Comparison of ENCODE assay signal across 1 cellular context in the genomic region with DNA sequence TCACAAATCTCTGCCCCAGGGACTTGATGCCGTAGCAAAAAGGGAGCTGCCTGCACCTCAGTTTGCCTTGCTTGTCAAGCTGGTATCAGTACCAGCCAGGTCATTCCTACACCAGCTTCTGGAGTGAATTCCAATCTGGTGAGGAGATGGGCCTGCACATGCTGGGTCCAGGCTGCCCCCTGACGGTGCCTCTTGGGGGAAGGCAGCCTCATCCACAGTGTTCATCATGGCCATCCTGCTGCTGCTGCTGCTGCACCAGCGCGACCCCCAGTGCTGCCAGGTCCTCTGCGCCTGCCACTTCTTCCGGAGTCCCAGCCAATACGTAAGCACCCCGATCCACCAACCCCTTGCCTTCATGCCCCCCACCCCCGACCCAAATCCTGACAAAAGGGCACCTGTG.
A peak's percentile ranks its signal among the peaks of the same experiment; 100 is the strongest.
TF ChIP-seq lines count a peak whose summit lies in the region.

No MANE protein-coding gene starts in this region.

TF ChIP-seq in HEK293, 187 proteins besides CTCF, POLR2A, EP300 and RAD21 (continued from another document):
- no peak for TF ChIP-seq ZNF571 (tag by site-specific recombination; IDR thresholded peaks at IDR 0.05)
- TF ChIP-seq, protein P1, sequence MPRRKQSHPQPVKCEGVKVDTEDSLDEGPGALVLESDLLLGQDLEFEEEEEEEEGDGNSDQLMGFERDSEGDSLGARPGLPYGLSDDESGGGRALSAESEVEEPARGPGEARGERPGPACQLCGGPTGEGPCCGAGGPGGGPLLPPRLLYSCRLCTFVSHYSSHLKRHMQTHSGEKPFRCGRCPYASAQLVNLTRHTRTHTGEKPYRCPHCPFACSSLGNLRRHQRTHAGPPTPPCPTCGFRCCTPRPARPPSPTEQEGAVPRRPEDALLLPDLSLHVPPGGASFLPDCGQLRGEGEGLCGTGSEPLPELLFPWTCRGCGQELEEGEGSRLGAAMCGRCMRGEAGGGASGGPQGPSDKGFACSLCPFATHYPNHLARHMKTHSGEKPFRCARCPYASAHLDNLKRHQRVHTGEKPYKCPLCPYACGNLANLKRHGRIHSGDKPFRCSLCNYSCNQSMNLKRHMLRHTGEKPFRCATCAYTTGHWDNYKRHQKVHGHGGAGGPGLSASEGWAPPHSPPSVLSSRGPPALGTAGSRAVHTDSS (tag by site-specific recombination; IDR thresholded peaks at IDR 0.05): no peak
- 0 out of 2 replicates have a peak, but pooled peaks have one; percentile 7 for TF ChIP-seq ZBTB17 (tag by site-specific recombination; IDR thresholded peaks at IDR 0.05)
- TF ChIP-seq ZNF555 (tag by site-specific recombination; conservative IDR thresholded peaks at IDR 0.05): no peak
- no peak for TF ChIP-seq ZNF548 (tag by site-specific recombination; IDR thresholded peaks at IDR 0.05)
- TF ChIP-seq ZIC2 (tag by site-specific recombination; IDR thresholded peaks at IDR 0.05): peak; percentile 40; the same call in 1 of the 2 replicates
- TF ChIP-seq, protein P2, sequence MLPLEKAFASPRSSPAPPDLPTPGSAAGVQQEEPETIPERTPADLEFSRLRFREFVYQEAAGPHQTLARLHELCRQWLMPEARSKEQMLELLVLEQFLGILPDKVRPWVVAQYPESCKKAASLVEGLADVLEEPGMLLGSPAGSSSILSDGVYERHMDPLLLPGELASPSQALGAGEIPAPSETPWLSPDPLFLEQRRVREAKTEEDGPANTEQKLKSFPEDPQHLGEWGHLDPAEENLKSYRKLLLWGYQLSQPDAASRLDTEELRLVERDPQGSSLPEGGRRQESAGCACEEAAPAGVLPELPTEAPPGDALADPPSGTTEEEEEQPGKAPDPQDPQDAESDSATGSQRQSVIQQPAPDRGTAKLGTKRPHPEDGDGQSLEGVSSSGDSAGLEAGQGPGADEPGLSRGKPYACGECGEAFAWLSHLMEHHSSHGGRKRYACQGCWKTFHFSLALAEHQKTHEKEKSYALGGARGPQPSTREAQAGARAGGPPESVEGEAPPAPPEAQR (tag by site-specific recombination; IDR thresholded peaks at IDR 0.05): no peak
- TF ChIP-seq, protein P3, sequence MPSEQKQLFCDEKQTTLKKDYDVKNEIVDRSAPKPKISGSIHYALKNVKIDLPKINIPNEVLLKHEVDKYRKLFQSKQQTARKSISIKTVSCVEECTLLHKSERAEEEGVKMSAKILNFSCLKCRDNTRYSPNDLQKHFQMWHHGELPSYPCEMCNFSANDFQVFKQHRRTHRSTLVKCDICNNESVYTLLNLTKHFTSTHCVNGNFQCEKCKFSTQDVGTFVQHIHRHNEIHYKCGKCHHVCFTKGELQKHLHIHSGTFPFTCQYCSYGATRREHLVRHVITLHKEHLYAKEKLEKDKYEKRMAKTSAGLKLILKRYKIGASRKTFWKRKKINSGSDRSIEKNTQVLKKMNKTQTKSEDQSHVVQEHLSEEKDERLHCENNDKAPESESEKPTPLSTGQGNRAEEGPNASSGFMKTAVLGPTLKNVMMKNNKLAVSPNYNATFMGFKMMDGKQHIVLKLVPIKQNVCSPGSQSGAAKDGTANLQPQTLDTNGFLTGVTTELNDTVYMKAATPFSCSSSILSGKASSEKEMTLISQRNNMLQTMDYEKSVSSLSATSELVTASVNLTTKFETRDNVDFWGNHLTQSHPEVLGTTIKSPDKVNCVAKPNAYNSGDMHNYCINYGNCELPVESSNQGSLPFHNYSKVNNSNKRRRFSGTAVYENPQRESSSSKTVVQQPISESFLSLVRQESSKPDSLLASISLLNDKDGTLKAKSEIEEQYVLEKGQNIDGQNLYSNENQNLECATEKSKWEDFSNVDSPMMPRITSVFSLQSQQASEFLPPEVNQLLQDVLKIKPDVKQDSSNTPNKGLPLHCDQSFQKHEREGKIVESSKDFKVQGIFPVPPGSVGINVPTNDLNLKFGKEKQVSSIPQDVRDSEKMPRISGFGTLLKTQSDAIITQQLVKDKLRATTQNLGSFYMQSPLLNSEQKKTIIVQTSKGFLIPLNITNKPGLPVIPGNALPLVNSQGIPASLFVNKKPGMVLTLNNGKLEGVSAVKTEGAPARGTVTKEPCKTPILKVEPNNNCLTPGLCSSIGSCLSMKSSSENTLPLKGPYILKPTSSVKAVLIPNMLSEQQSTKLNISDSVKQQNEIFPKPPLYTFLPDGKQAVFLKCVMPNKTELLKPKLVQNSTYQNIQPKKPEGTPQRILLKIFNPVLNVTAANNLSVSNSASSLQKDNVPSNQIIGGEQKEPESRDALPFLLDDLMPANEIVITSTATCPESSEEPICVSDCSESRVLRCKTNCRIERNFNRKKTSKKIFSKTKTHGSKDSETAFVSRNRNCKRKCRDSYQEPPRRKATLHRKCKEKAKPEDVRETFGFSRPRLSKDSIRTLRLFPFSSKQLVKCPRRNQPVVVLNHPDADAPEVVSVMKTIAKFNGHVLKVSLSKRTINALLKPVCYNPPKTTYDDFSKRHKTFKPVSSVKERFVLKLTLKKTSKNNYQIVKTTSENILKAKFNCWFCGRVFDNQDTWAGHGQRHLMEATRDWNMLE (tag by site-specific recombination; conservative IDR thresholded peaks at IDR 0.05; ENCODE audit: low read depth): no peak
- TF ChIP-seq ZNF274 (IDR thresholded peaks at IDR 0.05; ENCODE audit: low read length): no peak
- TF ChIP-seq ZNF274 (tag by site-specific recombination; IDR thresholded peaks at IDR 0.05; ENCODE audit: borderline replicate concordance): no peak
